23 cellular contexts compared by ENCODE assay signal in genomic region chr12:2347844-2348476, GRCh38.
DNase-seq lines count a peak whose midpoint lies in the region; ATAC-seq and TF ChIP-seq lines count a peak whose summit lies in the region.
"Had no signal": no experiment of that assay in that cellular context is flagged by ENCODE, and none has a peak within 500 bp of the region (broad histone marks: within the 10 kb centered on the region; RNA-seq: fewer than 3 reads in every experiment).

No MANE protein-coding gene starts in this region.

- peak overlapping the region; percentile 78 to 83 (median 81) for H3K27ac ChIP-seq in esophagus muscularis mucosa (replicated peaks in 1 of 4)
- H3K27ac ChIP-seq in lower lobe of right lung, result peak overlapping the region; percentile 18
- peak overlapping the region; percentile 40 for H3K27ac ChIP-seq in skeletal muscle tissue (ENCODE audit: low read depth, low read length)
- H3K27ac ChIP-seq in PC-3 (ENCODE audit: low read length), result no peak overlapping the region
- H3K27ac ChIP-seq: hepatocyte, neutrophil, right lobe of liver had no signal

- ATAC-seq in lower lobe of right lung, result peak in 1 of 2 donors; percentile 28
- ATAC-seq in HG02970 (IDR thresholded peaks at IDR 0.05; ENCODE audit: low FRiP score, unreplicated experiment), result no peak
- ATAC-seq in PC-3, result no peak
- ATAC-seq: GM12878; HCT116; HepG2; stimulated activated naive B cell treated with anti-CD40 and anti-IgM and Interleukin-4, amounts not matched to agents 10 μg/mL and 1 μg/mL and 100 μg/mL, for 72 hours had no signal

- H3K4me3 ChIP-seq in esophagus muscularis mucosa (no peak overlapping the region), lower lobe of right lung (no peak overlapping the region), skeletal muscle tissue (ENCODE audit: low read length in 3 of 3) (peak overlapping the region in 2 of 3 donors; percentile 2 to 20), PC-3 (ENCODE audit: low read length) (no peak overlapping the region)
- H3K4me3 ChIP-seq: GM12878, hepatocyte, right lobe of liver had no signal

- TF ChIP-seq CTCF in esophagus muscularis mucosa (IDR thresholded peaks at IDR 0.05) (no peak), lower lobe of right lung (IDR thresholded peaks at IDR 0.05) (no peak), PC-3 (conservative IDR thresholded peaks at IDR 0.05; ENCODE audit: low read depth, low read length) (no peak)

- no peaks in the 10 kb centered on the region for H3F3A ChIP-seq in PC-3 (ENCODE audit: low read length, unreplicated experiment)

- H2AFZ ChIP-seq in PC-3 (ENCODE audit: low read length), result no peak overlapping the region
- H2AFZ ChIP-seq: hepatocyte had no signal

- 47% methylated on average over 16 of the region's 19 CpGs for WGBS in esophagus muscularis mucosa

- H3K4me2 ChIP-seq in PC-3 (ENCODE audit: low read length), result no peak overlapping the region
- H3K4me2 ChIP-seq: hepatocyte had no signal

- BruUV-seq in PC-3 (replicated peaks; lab: Mats Ljungman, UMichigan), result no TSS peak

- intact Hi-C loops in esophagus muscularis mucosa (cut with DNase I) (no loop called here), lower lobe of right lung (cut with DNase I) (no loop called here), PC-3 (cut with micrococcal nuclease) (no loop called here)

- DNase-seq in ELF-1 (ENCODE audit: low read depth, low spot score) (peak; percentile 51), esophagus muscularis mucosa (ENCODE audit: extremely low spot score) (no peak), lower lobe of right lung (no peak), inferior parietal cortex (ENCODE audit: extremely low spot score) (no peak), PC-3 (no peak)
- no peak for DNase-seq in activated CD4-positive, CD25-positive, alpha-beta regulatory T cell treated with anti-CD3 and anti-CD28 coated beads, Interleukin-2, amount 50 U/mL, for 72 hours
- DNase-seq: activated CD4-positive, alpha-beta memory T cell treated with anti-CD3 and anti-CD28 coated beads, Interleukin-2, amount 10 ng/mL, durations not matched to agents 7 days and 5 days; activated naive CD4-positive, alpha-beta T cell treated with anti-CD3 and anti-CD28 coated beads for 36 hours; activated T-cell treated with anti-CD3 and anti-CD28 coated beads, Interleukin-2, amount 50 U/mL, for 1 hour; CD4-positive, CD25-positive, alpha-beta regulatory T cell; DMS153; kidney; NCI-H1417 treated with DMSO at 0.1 percent for 48 hours; NCI-H526 treated with DMSO at 0.1 percent for 48 hours; right lobe of liver; stimulated activated naive B cell treated with anti-CD40 and anti-IgM and Interleukin-4, amounts not matched to agents 10 μg/mL and 1 μg/mL and 100 μg/mL, for 72 hours had no signal

- POLR2A ChIA-PET in PC-3 (lab: Charles Lee; ENCODE audit: unreplicated experiment), result no interaction called here

- CTCF ChIA-PET in PC-3 (lab: Charles Lee), result no interaction called here

- H3K36me3 ChIP-seq in esophagus muscularis mucosa, result no peaks in the 10 kb centered on the region
- H3K36me3 ChIP-seq in lower lobe of right lung, result no peaks in the 10 kb centered on the region
- H3K36me3 ChIP-seq in skeletal muscle tissue (ENCODE audit: control insufficient read depth in 3 of 3, insufficient read depth in 3 of 3, low read length in 3 of 3), result no peaks in the 10 kb centered on the region
- no peaks in the 10 kb centered on the region for H3K36me3 ChIP-seq in PC-3 (ENCODE audit: low read depth, low read length)
- H3K36me3 ChIP-seq: neutrophil, right lobe of liver had no signal

- H3K4me1 ChIP-seq in esophagus muscularis mucosa (peaks cover 73 to 91% (median 79%) of the 10 kb centered on the region in 4 donors), lower lobe of right lung (peaks cover 37% of the 10 kb centered on the region), skeletal muscle tissue (ENCODE audit: control insufficient read depth in 3 of 3, insufficient read depth in 3 of 3, low read length in 3 of 3) (peaks cover 30 to 32% (median 31%) of the 10 kb centered on the region in 3 donors), PC-3 (ENCODE audit: insufficient read depth, low read length) (no peaks in the 10 kb centered on the region)
- H3K4me1 ChIP-seq: right lobe of liver had no signal

- no peaks in the 10 kb centered on the region for H3K79me2 ChIP-seq in PC-3 (ENCODE audit: low read length)
- H3K79me2 ChIP-seq: hepatocyte had no signal

- no peaks in the 10 kb centered on the region for H4K20me1 ChIP-seq in PC-3 (ENCODE audit: low read length)

- no peaks in the 10 kb centered on the region for H3K27me3 ChIP-seq in esophagus muscularis mucosa
- no peaks in the 10 kb centered on the region for H3K27me3 ChIP-seq in lower lobe of right lung (ENCODE audit: low read depth)
- peaks cover 0 to 5% (median 0%) of the 10 kb centered on the region in 3 donors for H3K27me3 ChIP-seq in skeletal muscle tissue (ENCODE audit: control insufficient read depth in 3 of 3, insufficient read depth in 3 of 3, low read length in 3 of 3)
- H3K27me3 ChIP-seq in PC-3 (ENCODE audit: low read length), result peaks cover 48% of the 10 kb centered on the region
- H3K27me3 ChIP-seq: hepatocyte, neutrophil, right lobe of liver had no signal

- H3K9me2 ChIP-seq in PC-3 (replicated peaks; ENCODE audit: low read length), result no peaks in the 10 kb centered on the region

- no peaks in the 10 kb centered on the region for H3K9me3 ChIP-seq in esophagus muscularis mucosa
- H3K9me3 ChIP-seq in lower lobe of right lung, result no peaks in the 10 kb centered on the region
- H3K9me3 ChIP-seq in skeletal muscle tissue (ENCODE audit: control insufficient read depth in 3 of 3, low read length in 3 of 3), result no peaks in the 10 kb centered on the region
- no peaks in the 10 kb centered on the region for H3K9me3 ChIP-seq in PC-3 (ENCODE audit: low read length)
- H3K9me3 ChIP-seq: neutrophil, right lobe of liver had no signal

- peak overlapping the region in 1 of 3 donors; percentile 33 for H3K9ac ChIP-seq in skeletal muscle tissue (ENCODE audit: low read depth in 1 of 3, low read length in 3 of 3)
- no peak overlapping the region for H3K9ac ChIP-seq in PC-3 (ENCODE audit: low read length)

- TF ChIP-seq POLR2A in esophagus muscularis mucosa (IDR thresholded peaks at IDR 0.05; ENCODE audit: low read depth), result no peak

- no peak for TF ChIP-seq EP300 in esophagus muscularis mucosa (IDR thresholded peaks at IDR 0.05)

Comparison
In these comparisons a context has a peak if more than half of its experiments do, and no peak if none do; other contexts are left out.
1. H3K4me3 ChIP-seq: peak in skeletal muscle tissue (2 of 3); none in esophagus muscularis mucosa (0 of 4), lower lobe of right lung (single experiment) and PC-3 (single experiment).